19 cellular contexts compared by ENCODE assay signal in genomic region chr14:53982546-53982945, GRCh38. TPM values are rescaled to one million over a fixed set of nuclear protein-coding genes. Genes with fewer than 3 reads are reported as not detected.
"Had no signal": no experiment of that assay in that cellular context is flagged by ENCODE, and none has a peak within 500 bp of the region (broad histone marks: within the 10 kb centered on the region; RNA-seq: fewer than 3 reads in every experiment).

No MANE protein-coding gene starts in this region.

- H3K27me3 Mint-ChIP-seq: stimulated activated naive B cell treated with anti-CD40 and anti-IgM and Interleukin-4, amounts not matched to agents 10 μg/mL and 1 μg/mL and 100 μg/mL, for 72 hours had no signal

- H3K36me3 ChIP-seq: colonic mucosa, spleen, tibial nerve had no signal

- H3K27ac Mint-ChIP-seq: naive thymus-derived CD8-positive, alpha-beta T cell; stimulated activated naive B cell treated with anti-CD40 and anti-IgM and Interleukin-4, amounts not matched to agents 10 μg/mL and 1 μg/mL and 100 μg/mL, for 72 hours; stimulated activated naive CD8-positive, alpha-beta T cell treated with anti-CD3 and anti-CD28 coated beads, Interleukin-15, amount 100 ng/mL, for 72 hours had no signal

- H3K9me3 ChIP-seq: colonic mucosa, testis had no signal

- H3K27ac ChIP-seq: colonic mucosa, foreskin keratinocyte, hepatocyte, spleen, testis, tibial nerve had no signal

- H3K4me1 ChIP-seq: colonic mucosa, foreskin keratinocyte, spleen had no signal

- H2AFZ ChIP-seq: hepatocyte had no signal

- DNase-seq: colonic mucosa; dermis blood vessel endothelial cell; foreskin keratinocyte; head of caudate nucleus; kidney glomerular epithelial cell; mammary epithelial cell; mucosa of descending colon; naive thymus-derived CD8-positive, alpha-beta T cell; posterior cingulate gyrus; spleen; stimulated activated CD4-positive, alpha-beta T cell treated with anti-CD3 and anti-CD28 coated beads, Interleukin-15, amount 100 ng/mL, for 24 hours; stimulated activated CD4-positive, alpha-beta T cell treated with anti-CD3 and anti-CD28 coated beads, Interleukin-1b, Interleukin-23, amount 100 ng/mL, for 48 hours; stimulated activated CD4-positive, alpha-beta T cell treated with anti-CD3 and anti-CD28 coated beads, Interleukin-4, amount 100 ng/mL, for 4 hours; stimulated activated naive B cell treated with anti-CD40 and anti-IgM and Interleukin-4, amounts not matched to agents 10 μg/mL and 1 μg/mL and 100 μg/mL, for 72 hours; stimulated activated naive CD8-positive, alpha-beta T cell treated with anti-CD3 and anti-CD28 coated beads, Interleukin-15, amount 100 ng/mL, for 72 hours; testis had no signal

- H3K4me1 Mint-ChIP-seq: naive thymus-derived CD8-positive, alpha-beta T cell; stimulated activated naive B cell treated with anti-CD40 and anti-IgM and Interleukin-4, amounts not matched to agents 10 μg/mL and 1 μg/mL and 100 μg/mL, for 72 hours; stimulated activated naive CD8-positive, alpha-beta T cell treated with anti-CD3 and anti-CD28 coated beads, Interleukin-15, amount 100 ng/mL, for 72 hours had no signal

- ATAC-seq: foreskin keratinocyte; mucosa of descending colon; naive thymus-derived CD8-positive, alpha-beta T cell; sciatic nerve; stimulated activated naive B cell treated with anti-CD40 and anti-IgM and Interleukin-4, amounts not matched to agents 10 μg/mL and 1 μg/mL and 100 μg/mL, for 72 hours; stimulated activated naive CD8-positive, alpha-beta T cell treated with anti-CD3 and anti-CD28 coated beads, Interleukin-15, amount 100 ng/mL, for 72 hours had no signal

- H3K27me3 ChIP-seq: colonic mucosa, foreskin keratinocyte, hepatocyte, spleen, testis, tibial nerve had no signal

- H3K4me3 ChIP-seq: colonic mucosa, hepatocyte, mucosa of descending colon, spleen, testis, tibial nerve had no signal

- H3K4me2 ChIP-seq: hepatocyte had no signal

- H3K79me2 ChIP-seq: hepatocyte had no signal

- H3K4me3 Mint-ChIP-seq: naive thymus-derived CD8-positive, alpha-beta T cell; stimulated activated naive B cell treated with anti-CD40 and anti-IgM and Interleukin-4, amounts not matched to agents 10 μg/mL and 1 μg/mL and 100 μg/mL, for 72 hours; stimulated activated naive CD8-positive, alpha-beta T cell treated with anti-CD3 and anti-CD28 coated beads, Interleukin-15, amount 100 ng/mL, for 72 hours had no signal

RNA-seq across cellular contexts. Expression of gene BMP4, which starts 25.9 kb away (rescaled TPM):
- polyA plus RNA-seq: naive thymus-derived CD8-positive, alpha-beta T cell had no signal
